Comparison of ENCODE assay signal across 13 cellular contexts in genomic region chr20:1002682-1003561, GRCh38. TPM values are rescaled to one million over a fixed set of nuclear protein-coding genes. Genes with fewer than 3 reads are reported as not detected.
DNase-seq lines count a peak whose midpoint lies in the region; ATAC-seq and TF ChIP-seq lines count a peak whose summit lies in the region.
"Had no signal": no experiment of that assay in that cellular context is flagged by ENCODE, and none has a peak within 500 bp of the region (broad histone marks: within the 10 kb centered on the region; RNA-seq: fewer than 3 reads in every experiment).

No MANE protein-coding gene starts in this region.

- H3K4me3 ChIP-seq in cardiac muscle cell = peak overlapping the region; percentile 29
- H3K4me3 ChIP-seq in right cardiac atrium (ENCODE audit: low read length) = no peak overlapping the region
- H3K4me3 ChIP-seq in upper lobe of right lung = peak overlapping the region; percentile 23

- H3K9me3 ChIP-seq in cardiac muscle cell (ENCODE audit: low read depth) = no peaks in the 10 kb centered on the region
- no peaks in the 10 kb centered on the region for H3K9me3 ChIP-seq in right cardiac atrium (ENCODE audit: control insufficient read depth, low read length)
- H3K9me3 ChIP-seq in upper lobe of right lung = no peaks in the 10 kb centered on the region
- H3K9me3 ChIP-seq: Peyer's patch had no signal

- POLR2A ChIA-PET in activated naive CD8-positive, alpha-beta T cell treated with anti-CD3 and anti-CD28 coated beads, Interleukin-2, amount 10 ng/mL, durations not matched to agents 7 days and 5 days (lab: Charles Lee) = no interaction called here

- H3K27me3 ChIP-seq in cardiac muscle cell = peaks cover 13% of the 10 kb centered on the region
- H3K27me3 ChIP-seq in right cardiac atrium (ENCODE audit: control insufficient read depth, insufficient read depth) = no peaks in the 10 kb centered on the region
- H3K27me3 ChIP-seq in upper lobe of right lung = peaks cover 51% of the 10 kb centered on the region
- H3K27me3 ChIP-seq in foreskin keratinocyte = peaks cover 48% of the 10 kb centered on the region

- H3K4me3 Mint-ChIP-seq in activated naive CD8-positive, alpha-beta T cell treated with anti-CD3 and anti-CD28 coated beads, Interleukin-2, amount 10 ng/mL, durations not matched to agents 7 days and 5 days = peak overlapping the region; percentile 65

- H3K27me3 Mint-ChIP-seq in activated naive CD8-positive, alpha-beta T cell treated with anti-CD3 and anti-CD28 coated beads, Interleukin-2, amount 10 ng/mL, durations not matched to agents 7 days and 5 days = peaks cover 42% of the 10 kb centered on the region

- H3K27ac ChIP-seq in cardiac muscle cell (peak overlapping the region; percentile 4), right cardiac atrium (ENCODE audit: low read length) (no peak overlapping the region), upper lobe of right lung (no peak overlapping the region), foreskin keratinocyte (no peak overlapping the region)
- H3K27ac ChIP-seq: Peyer's patch had no signal

- H3K36me3 ChIP-seq in cardiac muscle cell (no peaks in the 10 kb centered on the region), upper lobe of right lung (no peaks in the 10 kb centered on the region)
- H3K36me3 ChIP-seq: Peyer's patch had no signal

- peaks cover 3% of the 10 kb centered on the region for H3K4me1 ChIP-seq in cardiac muscle cell (ENCODE audit: low read depth)
- no peaks in the 10 kb centered on the region for H3K4me1 ChIP-seq in right cardiac atrium (ENCODE audit: control insufficient read depth, insufficient read depth, low read length)
- no peaks in the 10 kb centered on the region for H3K4me1 ChIP-seq in upper lobe of right lung
- H3K4me1 ChIP-seq in foreskin keratinocyte = no peaks in the 10 kb centered on the region

- TF ChIP-seq CTCF in cardiac muscle cell (IDR thresholded peaks at IDR 0.05; ENCODE audit: low read depth, low read length) = no peak
- TF ChIP-seq CTCF in upper lobe of right lung (IDR thresholded peaks at IDR 0.05) = no peak
- TF ChIP-seq CTCF in foreskin keratinocyte (conservative IDR thresholded peaks at IDR 0.05) = no peak

- peaks cover 5% of the 10 kb centered on the region for H3K4me1 Mint-ChIP-seq in activated naive CD8-positive, alpha-beta T cell treated with anti-CD3 and anti-CD28 coated beads, Interleukin-2, amount 10 ng/mL, durations not matched to agents 7 days and 5 days

- 14% methylated on average over 12 of the region's 12 CpGs for WGBS in right cardiac atrium

- DNase-seq in cardiac muscle cell (ENCODE audit: low read depth in 1 of 2, low spot score in 1 of 2) (peak in 1 of 2 donors; percentile 64), right cardiac atrium (no peak), mesenteric fat pad (ENCODE audit: low spot score) (peak; percentile 81), upper lobe of right lung (peak; percentile 31), foreskin keratinocyte (no peak)
- DNase-seq in activated naive CD8-positive, alpha-beta T cell treated with anti-CD3 and anti-CD28 coated beads, Interleukin-2, amount 10 ng/mL, durations not matched to agents 7 days and 5 days = no peak
- DNase-seq: CD4-positive, alpha-beta memory T cell; left cardiac atrium; NCI-H2029; Peyer's patch had no signal

- intact Hi-C loops in right cardiac atrium (cut with DNase I) = no loop called here
- intact Hi-C loops in upper lobe of right lung (cut with DNase I) = no loop called here

- peaks cover 1% of the 10 kb centered on the region for H3K36me3 Mint-ChIP-seq in activated naive CD8-positive, alpha-beta T cell treated with anti-CD3 and anti-CD28 coated beads, Interleukin-2, amount 10 ng/mL, durations not matched to agents 7 days and 5 days
- H3K36me3 Mint-ChIP-seq: CD4-positive, alpha-beta memory T cell had no signal

- H3K27ac Mint-ChIP-seq in activated naive CD8-positive, alpha-beta T cell treated with anti-CD3 and anti-CD28 coated beads, Interleukin-2, amount 10 ng/mL, durations not matched to agents 7 days and 5 days = no peak overlapping the region
- H3K27ac Mint-ChIP-seq: CD4-positive, alpha-beta memory T cell had no signal

- ATAC-seq in right cardiac atrium (no peak), upper lobe of right lung (no peak), GM18502 (IDR thresholded peaks at IDR 0.05; ENCODE audit: poor library complexity, unreplicated experiment) (no peak), foreskin keratinocyte (no peak), HG02870 (IDR thresholded peaks at IDR 0.05; ENCODE audit: unreplicated experiment) (no peak)
- no peak for ATAC-seq in activated naive CD8-positive, alpha-beta T cell treated with anti-CD3 and anti-CD28 coated beads, Interleukin-2, amount 10 ng/mL, durations not matched to agents 7 days and 5 days (ENCODE audit: low read depth)

- H3K9me3 Mint-ChIP-seq in activated naive CD8-positive, alpha-beta T cell treated with anti-CD3 and anti-CD28 coated beads, Interleukin-2, amount 10 ng/mL, durations not matched to agents 7 days and 5 days = no peaks in the 10 kb centered on the region
- H3K9me3 Mint-ChIP-seq: CD4-positive, alpha-beta memory T cell had no signal

RNA-seq across cellular contexts. Expression of gene RSPO4, which starts 0.8 kb away (rescaled TPM):
- total RNA-seq in cardiac muscle cell (2.1 and 8.1 TPM in 2 replicates), right cardiac atrium (under 1 TPM in 2 of 4 donors, not detected in 2; 0.24 to 0.53 TPM), mesenteric fat pad (not detected), upper lobe of right lung (10.9 TPM), foreskin keratinocyte (not detected in 2 replicates)
- polyA plus RNA-seq in cardiac muscle cell (7.6 and 8.4 TPM in 2 replicates), right cardiac atrium (0.25 TPM), foreskin keratinocyte (0.07 TPM in 1 of 2 replicates, not detected in the other)
- total RNA-seq in activated naive CD8-positive, alpha-beta T cell treated with anti-CD3 and anti-CD28 coated beads, Interleukin-2, amount 10 ng/mL, durations not matched to agents 7 days and 5 days = under 1 TPM; 0.11 to 0.28 TPM
- total RNA-seq: fibroblast of lung, Peyer's patch had no signal
- polyA plus RNA-seq: CD4-positive, alpha-beta memory T cell; fibroblast of lung had no signal

Comparison
In these comparisons a context has a peak if more than half of its experiments do, and no peak if none do; other contexts are left out.
1. DNase-seq: peak in mesenteric fat pad (single experiment) and upper lobe of right lung (single experiment); none in right cardiac atrium (0 of 3), activated naive CD8-positive, alpha-beta T cell treated with anti-CD3 and anti-CD28 coated beads, Interleukin-2, amount 10 ng/mL, durations not matched to agents 7 days and 5 days (single experiment) and foreskin keratinocyte (0 of 2).